Comparison of ENCODE assay signal across 15 cellular contexts in the genomic region with DNA sequence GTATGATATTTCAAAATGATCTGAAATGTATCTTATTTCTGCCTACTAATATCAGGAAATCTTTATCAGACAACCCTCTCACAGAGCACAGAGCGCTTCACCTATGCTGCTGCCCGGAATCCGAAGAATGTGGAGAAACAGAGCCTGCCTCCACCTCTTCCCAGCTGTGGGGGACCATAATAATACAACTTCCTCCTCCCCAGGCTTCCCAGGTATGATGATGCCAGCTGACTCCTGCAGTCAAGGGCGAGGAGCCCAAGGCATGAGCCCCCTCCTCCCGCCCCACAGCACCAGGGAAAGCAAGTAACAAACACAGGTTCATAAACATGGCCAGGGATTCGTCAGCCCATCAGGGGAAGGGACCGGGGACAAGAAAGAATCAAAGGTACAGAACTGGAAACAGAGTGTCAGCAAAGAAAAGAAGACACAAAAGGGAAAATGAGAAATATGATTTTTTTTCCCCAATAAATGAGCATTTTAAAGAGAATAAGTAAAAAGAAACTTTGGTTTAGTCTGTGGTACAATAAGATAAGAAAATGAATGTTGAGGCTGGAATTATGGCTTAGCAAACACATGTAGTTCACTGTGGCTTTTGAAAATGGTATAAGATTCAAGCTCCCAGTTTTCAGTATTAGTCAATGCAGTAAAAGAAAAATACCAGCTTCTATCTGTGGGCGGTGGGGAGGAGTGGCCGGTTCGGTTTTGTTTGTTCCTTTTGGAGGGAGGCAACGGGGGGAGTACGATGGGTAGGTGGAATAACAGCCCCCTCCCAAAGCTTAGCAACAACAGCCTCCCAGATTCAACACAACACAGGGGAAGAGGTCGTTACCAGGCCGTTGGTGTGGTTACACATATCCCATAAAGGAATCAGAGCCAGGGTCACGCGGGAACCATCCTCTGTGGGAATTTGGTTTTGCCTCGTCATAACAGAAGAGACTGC.
DNase-seq lines count a peak whose midpoint lies in the region; ATAC-seq and TF ChIP-seq lines count a peak whose summit lies in the region.
"Had no signal": no experiment of that assay in that cellular context is flagged by ENCODE, and none has a peak within 500 bp of the region (broad histone marks: within the 10 kb centered on the region; RNA-seq: fewer than 3 reads in every experiment).

No MANE protein-coding gene starts in this region.

- H3K27me3 ChIP-seq in hepatocyte, result no peaks in the 10 kb centered on the region
- H3K27me3 ChIP-seq: transverse colon had no signal

- H3K27ac ChIP-seq in hepatocyte, result peak overlapping the region; percentile 54
- H3K27ac ChIP-seq: epithelial cell of prostate, transverse colon had no signal

- ATAC-seq in activated T-cell treated with anti-CD3 and anti-CD28 coated beads, Interleukin-2, amount 50 U/mL, for 4 hours, result peak; percentile 48 to 57
- ATAC-seq in GM21576 (IDR thresholded peaks at IDR 0.05; ENCODE audit: unreplicated experiment), result no peak
- ATAC-seq in HG03108 (IDR thresholded peaks at IDR 0.05; ENCODE audit: unreplicated experiment), result no peak

- peak; percentile 48 to 55 for DNase-seq in activated CD4-positive, alpha-beta T cell treated with anti-CD3 and anti-CD28 coated beads, Interleukin-2, amount 50 U/mL, for 48 hours
- DNase-seq in activated CD4-positive, alpha-beta T cell treated with anti-CD3 and anti-CD28 coated beads for 4 hours, result no peak
- DNase-seq in activated T-cell treated with anti-CD3 and anti-CD28 coated beads, Interleukin-2, amount 50 U/mL, for 4 hours, result no peak
- DNase-seq in hepatocyte (ENCODE audit: low spot score) (no peak), NCI-H146 treated with DMSO at 0.1 percent for 48 hours (lab: John Stamatoyannopoulos, UW; ENCODE audit: unreplicated experiment) (no peak)
- peak; percentile 30 to 47 for DNase-seq in stimulated activated CD4-positive, alpha-beta T cell treated with anti-CD3 and anti-CD28 coated beads, Interleukin-2, amount 100 ng/mL, for 24 hours
- DNase-seq: DMS53, KG1, NCI-H2171, transverse colon had no signal

- H2AFZ ChIP-seq in hepatocyte, result no peak overlapping the region

- H3K4me1 ChIP-seq in hepatocyte (ENCODE audit: insufficient read depth), result peaks cover 13% of the 10 kb centered on the region
- H3K4me1 ChIP-seq: transverse colon had no signal

- 53% methylated on average over 17 of the region's 17 CpGs for WGBS in hepatocyte (ENCODE audit: low lambda C conversion rate, missing lambda C conversion rate)

- H3K4me3 Mint-ChIP-seq in activated T-cell treated with anti-CD3 and anti-CD28 coated beads, Interleukin-2, amount 50 U/mL, for 4 hours, result peak overlapping the region; percentile 9
- H3K4me3 Mint-ChIP-seq: activated naive CD4-positive, alpha-beta T cell treated with anti-CD3 and anti-CD28 coated beads, Interleukin-2, amount 50 U/mL, for 24 hours had no signal

- no peaks in the 10 kb centered on the region for H3K79me2 ChIP-seq in hepatocyte

- no peak overlapping the region for H3K4me3 ChIP-seq in hepatocyte
- H3K4me3 ChIP-seq: transverse colon had no signal

- peaks cover 20% of the 10 kb centered on the region for H3K36me3 Mint-ChIP-seq in activated T-cell treated with anti-CD3 and anti-CD28 coated beads, Interleukin-2, amount 50 U/mL, for 4 hours (ENCODE audit: insufficient read depth)

- no peak overlapping the region for H3K4me2 ChIP-seq in hepatocyte

- H3K27me3 Mint-ChIP-seq in activated T-cell treated with anti-CD3 and anti-CD28 coated beads, Interleukin-2, amount 50 U/mL, for 4 hours (ENCODE audit: low read depth), result no peaks in the 10 kb centered on the region
- H3K27me3 Mint-ChIP-seq: activated naive CD4-positive, alpha-beta T cell treated with anti-CD3 and anti-CD28 coated beads, Interleukin-2, amount 50 U/mL, for 24 hours had no signal

- H3K4me1 Mint-ChIP-seq in activated T-cell treated with anti-CD3 and anti-CD28 coated beads, Interleukin-2, amount 50 U/mL, for 4 hours (ENCODE audit: low read depth), result peaks cover 18% of the 10 kb centered on the region

- TF ChIP-seq CTCF in hepatocyte (IDR thresholded peaks at IDR 0.05; ENCODE audit: poor library complexity), result no peak

- no peaks in the 10 kb centered on the region for H3K9me2 ChIP-seq in hepatocyte (replicated peaks; ENCODE audit: insufficient read depth)

- H3K9me3 ChIP-seq in hepatocyte (ENCODE audit: low read depth), result no peaks in the 10 kb centered on the region
- H3K9me3 ChIP-seq: transverse colon had no signal

- H3K36me3 ChIP-seq in hepatocyte (replicated peaks; ENCODE audit: insufficient read depth, low read depth), result no peaks in the 10 kb centered on the region

- H4K20me1 ChIP-seq in hepatocyte (ENCODE audit: insufficient read depth, poor library complexity, severe bottlenecking), result no peaks in the 10 kb centered on the region

- no peaks in the 10 kb centered on the region for H3K9me3 Mint-ChIP-seq in activated T-cell treated with anti-CD3 and anti-CD28 coated beads, Interleukin-2, amount 50 U/mL, for 4 hours
- H3K9me3 Mint-ChIP-seq: activated naive CD4-positive, alpha-beta T cell treated with anti-CD3 and anti-CD28 coated beads, Interleukin-2, amount 50 U/mL, for 24 hours; nephron had no signal

Comparison
In these comparisons a context has a peak if more than half of its experiments do, and no peak if none do; other contexts are left out.
1. DNase-seq: peak in activated CD4-positive, alpha-beta T cell treated with anti-CD3 and anti-CD28 coated beads, Interleukin-2, amount 50 U/mL, for 48 hours (2 of 2) and stimulated activated CD4-positive, alpha-beta T cell treated with anti-CD3 and anti-CD28 coated beads, Interleukin-2, amount 100 ng/mL, for 24 hours (2 of 2); none in activated CD4-positive, alpha-beta T cell treated with anti-CD3 and anti-CD28 coated beads for 4 hours (0 of 2), activated T-cell treated with anti-CD3 and anti-CD28 coated beads, Interleukin-2, amount 50 U/mL, for 4 hours (single experiment), hepatocyte (single experiment) and NCI-H146 treated with DMSO at 0.1 percent for 48 hours (single experiment).
2. ATAC-seq: peak in activated T-cell treated with anti-CD3 and anti-CD28 coated beads, Interleukin-2, amount 50 U/mL, for 4 hours (2 of 2); none in GM21576 (single experiment) and HG03108 (single experiment).